Comparison of ENCODE assay signal across 10 cellular contexts in the genomic region with DNA sequence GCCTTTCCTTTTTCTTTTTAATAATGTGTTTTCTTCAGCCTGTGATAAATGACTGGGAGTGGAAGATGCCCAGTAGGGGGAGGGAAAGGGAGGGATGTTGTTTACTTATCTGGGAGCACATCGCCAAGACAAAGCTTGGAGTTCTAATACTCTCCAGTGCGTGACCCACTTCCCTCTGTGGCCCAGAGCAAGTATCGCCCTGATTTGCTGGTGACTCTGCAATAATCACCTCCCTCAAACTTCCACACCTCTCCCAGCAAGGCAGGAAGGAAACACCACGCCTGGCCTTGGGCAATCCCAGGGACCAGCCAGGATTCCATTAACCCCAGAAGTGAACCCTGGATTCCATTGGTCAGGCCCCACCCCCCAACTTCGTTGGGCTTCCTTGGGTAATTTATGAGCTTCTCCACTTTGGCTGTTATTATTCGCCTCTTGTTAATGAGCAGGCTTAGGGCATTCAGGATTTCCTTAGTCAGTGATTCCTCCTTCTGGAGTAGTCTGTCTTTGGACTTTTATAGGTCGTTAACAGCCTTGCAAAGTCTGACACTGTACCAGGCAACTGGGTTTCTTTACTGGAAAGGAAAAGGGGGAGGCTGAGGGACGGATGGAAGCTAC. TPM values are rescaled to one million over a fixed set of nuclear protein-coding genes. Genes with fewer than 3 reads are reported as not detected.
A peak's percentile ranks its signal among the peaks of the same experiment; 100 is the strongest.
DNase-seq lines count a peak whose midpoint lies in the region; ATAC-seq and TF ChIP-seq lines count a peak whose summit lies in the region.
"Had no signal": no experiment of that assay in that cellular context is flagged by ENCODE, and none has a peak within 500 bp of the region (broad histone marks: within the 10 kb centered on the region; RNA-seq: fewer than 3 reads in every experiment).

No MANE protein-coding gene starts in this region.

- POLR2A ChIA-PET in activated CD8-positive, alpha-beta T cell treated with anti-CD3 and anti-CD28 coated beads, Interleukin-2, amount 10 ng/mL, durations not matched to agents 7 days and 5 days (lab: Charles Lee): no interaction called here

- no peaks in the 10 kb centered on the region for H4K20me1 ChIP-seq in osteoblast (ENCODE audit: insufficient read depth, low read length)

- H3K27me3 Mint-ChIP-seq in activated CD8-positive, alpha-beta T cell treated with anti-CD3 and anti-CD28 coated beads, Interleukin-2, amount 10 ng/mL, durations not matched to agents 7 days and 5 days (ENCODE audit: low read depth): peaks cover 31% of the 10 kb centered on the region

- no peaks in the 10 kb centered on the region for H3K9me3 Mint-ChIP-seq in activated CD8-positive, alpha-beta T cell treated with anti-CD3 and anti-CD28 coated beads, Interleukin-2, amount 10 ng/mL, durations not matched to agents 7 days and 5 days (ENCODE audit: insufficient read depth)

- peaks cover 14% of the 10 kb centered on the region for H3K27me3 ChIP-seq in osteoblast (ENCODE audit: insufficient read depth, low read length)

- H3K27ac ChIP-seq in osteoblast (ENCODE audit: low read depth, low read length): peak overlapping the region; percentile 72

- no peak for TF ChIP-seq CTCF in AG09309 (IDR thresholded peaks at IDR 0.05; ENCODE audit: control insufficient read depth, insufficient read depth, low read depth, low read length, missing control alignments)
- TF ChIP-seq CTCF in osteoblast (IDR thresholded peaks at IDR 0.05; ENCODE audit: extremely low read depth, low read depth, low read length): peak; percentile 21

- H3K79me2 ChIP-seq in osteoblast (ENCODE audit: insufficient read depth, low read length): no peaks in the 10 kb centered on the region

- no peaks in the 10 kb centered on the region for H3K36me3 ChIP-seq in osteoblast (ENCODE audit: insufficient read depth, low read length)

- no peak overlapping the region for H3K27ac Mint-ChIP-seq in activated CD8-positive, alpha-beta T cell treated with anti-CD3 and anti-CD28 coated beads, Interleukin-2, amount 10 ng/mL, durations not matched to agents 7 days and 5 days

- DNase-seq in AG09309 (ENCODE audit: low read depth) (peak; percentile 70), LoVo (ENCODE audit: low spot score) (peak; percentile 67), osteoblast (ENCODE audit: insufficient read length, low spot score, missing footprints) (no peak), Ammon's horn (ENCODE audit: low spot score) (no peak), NCI-H2107 (lab: John Stamatoyannopoulos, UW) (no peak), SIG-M5 (lab: John Stamatoyannopoulos, UW) (no peak)
- no peak for DNase-seq in activated CD8-positive, alpha-beta T cell treated with anti-CD3 and anti-CD28 coated beads, Interleukin-2, amount 10 ng/mL, durations not matched to agents 7 days and 5 days
- DNase-seq: DND-41, NCI-H1436 had no signal

- no peaks in the 10 kb centered on the region for H3K4me1 Mint-ChIP-seq in activated CD8-positive, alpha-beta T cell treated with anti-CD3 and anti-CD28 coated beads, Interleukin-2, amount 10 ng/mL, durations not matched to agents 7 days and 5 days (ENCODE audit: low read depth)

- no peak overlapping the region for H3K4me3 ChIP-seq in AG09309 (ENCODE audit: control insufficient read depth, low read depth, low read length)
- H3K4me3 ChIP-seq in osteoblast (ENCODE audit: insufficient read depth, low read length): peak overlapping the region; percentile 26

- no peaks in the 10 kb centered on the region for H3K9me3 ChIP-seq in osteoblast (ENCODE audit: low read depth, low read length)

- H3K36me3 Mint-ChIP-seq in activated CD8-positive, alpha-beta T cell treated with anti-CD3 and anti-CD28 coated beads, Interleukin-2, amount 10 ng/mL, durations not matched to agents 7 days and 5 days (ENCODE audit: low read depth): no peaks in the 10 kb centered on the region

- peak overlapping the region; percentile 72 for H3K4me2 ChIP-seq in osteoblast (ENCODE audit: insufficient read depth, low read length)

- CTCF ChIA-PET in activated CD8-positive, alpha-beta T cell treated with anti-CD3 and anti-CD28 coated beads, Interleukin-2, amount 10 ng/mL, durations not matched to agents 7 days and 5 days (lab: Charles Lee): interaction anchor here (2.8 kb wide), 1 partner anchor 97 kb away, joined by 12 read pairs; no protein-coding TSS in a partner anchor

- peaks cover 17% of the 10 kb centered on the region for H3K4me1 ChIP-seq in osteoblast (ENCODE audit: insufficient read depth, low read length)

- H3K4me3 Mint-ChIP-seq in activated CD8-positive, alpha-beta T cell treated with anti-CD3 and anti-CD28 coated beads, Interleukin-2, amount 10 ng/mL, durations not matched to agents 7 days and 5 days: no peak overlapping the region

- ATAC-seq in esophagus mucosa: peak; percentile 85
- no peak for ATAC-seq in activated CD8-positive, alpha-beta T cell treated with anti-CD3 and anti-CD28 coated beads, Interleukin-2, amount 10 ng/mL, durations not matched to agents 7 days and 5 days

- H2AFZ ChIP-seq in osteoblast (ENCODE audit: low read length): peak overlapping the region; percentile 78

RNA-seq across cellular contexts. Expression of a gene that starts 24.3 kb away (rescaled TPM):
- total RNA-seq in esophagus mucosa: 177 TPM
- total RNA-seq in osteoblast: not detected in 2 replicates
- not detected for total RNA-seq in activated CD8-positive, alpha-beta T cell treated with anti-CD3 and anti-CD28 coated beads, Interleukin-2, amount 10 ng/mL, durations not matched to agents 7 days and 5 days

Comparison
In these comparisons a context has a peak if more than half of its experiments do, and no peak if none do; other contexts are left out.
1. DNase-seq: peak in AG09309 (single experiment) and LoVo (single experiment); none in osteoblast (single experiment), Ammon's horn (single experiment), NCI-H2107 (single experiment), SIG-M5 (single experiment) and activated CD8-positive, alpha-beta T cell treated with anti-CD3 and anti-CD28 coated beads, Interleukin-2, amount 10 ng/mL, durations not matched to agents 7 days and 5 days (single experiment).
2. RNA of a gene that starts 24.3 kb away (total RNA-seq): 177 TPM in esophagus mucosa (single experiment); not detected in osteoblast and not detected in activated CD8-positive, alpha-beta T cell treated with anti-CD3 and anti-CD28 coated beads, Interleukin-2, amount 10 ng/mL, durations not matched to agents 7 days and 5 days; every median in the first group is over 100 times any median in the second.